ENCODE assay signal across 14 cellular contexts in genomic region chr7:41688012-41688625, GRCh38. TPM values are rescaled to one million over a fixed set of nuclear protein-coding genes. Genes with fewer than 3 reads are reported as not detected.
"Had no signal": no experiment of that assay in that cellular context is flagged by ENCODE, and none has a peak within 500 bp of the region (broad histone marks: within the 10 kb centered on the region; RNA-seq: fewer than 3 reads in every experiment).

No MANE protein-coding gene starts in this region.

- H3K9me3 ChIP-seq: breast epithelium, tibial nerve, vagina had no signal

- H3K4me3 ChIP-seq: breast epithelium, lung, tibial nerve, vagina had no signal

- ATAC-seq: stimulated activated memory B cell treated with anti-CD40 and anti-IgM and Interleukin-4, amounts not matched to agents 10 μg/mL and 1 μg/mL and 100 μg/mL, for 72 hours had no signal

- H3K27ac ChIP-seq: breast epithelium, tibial nerve, vagina had no signal

- DNase-seq: activated CD4-positive, alpha-beta T cell treated with anti-CD3 and anti-CD28 coated beads, Interleukin-2, amount 50 U/mL, for 1 hour; activated CD8-positive, alpha-beta memory T cell treated with anti-CD3 and anti-CD28 coated beads for 24 hours; activated gamma-delta T cell treated with Interleukin-2 at 50 U/mL for 16 hours; activated naive CD8-positive, alpha-beta T cell treated with anti-CD3 and anti-CD28 coated beads, Interleukin-2, amount 10 ng/mL, durations not matched to agents 7 days and 5 days; anterior cingulate cortex; naive B cell; retina; stimulated activated CD4-positive, alpha-beta T cell treated with anti-CD3 and anti-CD28 coated beads, Interleukin-2, amount 100 ng/mL, for 48 hours; T-helper 2 cell had no signal

- H3K36me3 ChIP-seq: breast epithelium, vagina had no signal

- H3K27me3 ChIP-seq: breast epithelium, tibial nerve, vagina had no signal

- H3K4me1 ChIP-seq: breast epithelium, vagina had no signal

RNA-seq across cellular contexts. Expression of gene INHBA, which starts 14.8 kb away (rescaled TPM):
- total RNA-seq: activated naive CD8-positive, alpha-beta T cell treated with anti-CD3 and anti-CD28 coated beads, Interleukin-2, amount 10 ng/mL, durations not matched to agents 7 days and 5 days had no signal
